8 cellular contexts compared by ENCODE assay signal in the genomic region with DNA sequence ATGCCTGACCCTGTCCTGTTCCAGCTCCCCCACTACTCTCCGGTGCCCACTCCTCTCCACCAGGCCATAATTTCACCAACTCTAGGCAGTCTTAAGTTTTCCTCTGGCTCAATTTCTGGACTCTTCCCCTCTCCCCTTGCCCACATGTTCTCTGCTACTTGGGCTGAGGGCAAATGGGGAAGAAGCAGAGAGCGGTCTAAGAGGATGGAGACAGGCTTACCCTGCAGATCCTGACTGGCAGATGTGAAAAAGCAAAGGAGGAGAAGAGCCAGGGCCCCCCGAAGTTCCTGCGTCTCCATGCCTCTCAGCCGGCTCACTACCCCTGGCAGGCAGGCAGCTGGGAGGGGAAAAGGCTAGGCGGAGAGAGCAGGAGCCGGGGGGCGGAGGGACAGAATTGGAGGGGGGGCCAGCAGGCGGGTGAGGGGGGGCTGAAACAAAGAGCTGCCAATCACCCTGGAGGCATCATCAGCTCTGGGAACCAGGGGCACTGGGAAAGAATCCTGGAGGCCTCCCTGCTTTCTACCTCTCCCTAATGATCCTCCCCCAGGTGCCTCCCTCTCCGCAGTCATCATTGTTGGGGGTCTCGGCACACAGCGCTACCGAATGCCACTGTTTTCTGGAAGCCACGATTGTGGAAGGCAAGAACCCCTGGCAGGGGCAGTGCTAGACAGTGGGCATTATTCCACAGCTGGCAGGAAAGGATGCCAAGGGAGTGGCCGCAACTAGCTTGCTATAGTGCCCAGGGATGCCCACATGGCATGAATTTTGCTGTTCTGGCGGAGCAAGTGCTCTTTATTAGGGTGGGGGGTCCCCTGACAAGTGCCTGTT. TPM values are rescaled to one million over a fixed set of nuclear protein-coding genes. Genes with fewer than 3 reads are reported as not detected.
A peak's percentile ranks its signal among the peaks of the same experiment; 100 is the strongest.
DNase-seq lines count a peak whose midpoint lies in the region; ATAC-seq, FAIRE-seq and TF ChIP-seq lines count a peak whose summit lies in the region.

A gene (minus strand): TSS at position 320 of the 828 bp plus-strand sequence. CDS start 21 bp downstream, at position 299.

- H3K4me3 ChIP-seq in heart right ventricle = peak within 1 kb of the TSS; percentile 64 to 91 (median 82)
- H3K4me3 ChIP-seq in trophoblast cell (ENCODE audit: low read depth, low read length) = peak within 1 kb of the TSS; percentile 90

- H3K4me1 ChIP-seq in heart right ventricle (peaks cover 9 to 43% (median 31%) of the 10 kb centered on the region in 9 donors), trophoblast cell (ENCODE audit: control insufficient read depth in 1 of 2, insufficient read depth in 2 of 2, low read length in 2 of 2) (peaks cover 12 to 14% of the 10 kb centered on the region in 2 experiments)

- H3K36me3 ChIP-seq in heart right ventricle = peaks cover 0 to 23% (median 0%) of the 10 kb centered on the region in 9 donors
- H3K36me3 ChIP-seq in trophoblast cell (ENCODE audit: control insufficient read depth in 1 of 2, insufficient read depth in 2 of 2, low read length in 2 of 2) = peaks cover 14% of the 10 kb centered on the region in 2 experiments

- H3K18ac ChIP-seq in trophoblast cell (ENCODE audit: low read length) = peak within 1 kb of the TSS; percentile 98

- peak within 1 kb of the TSS; percentile 93 for H3K4me3 Mint-ChIP-seq in activated naive CD8-positive, alpha-beta T cell treated with anti-CD3 and anti-CD28 coated beads, Interleukin-2, amount 50 U/mL, for 24 hours

- no peak for FAIRE-seq in GM12892 (lab: Jason Lieb, UNC)

- TF ChIP-seq CTCF in heart right ventricle (IDR thresholded peaks at IDR 0.05) = no peak

- H2BK12ac ChIP-seq in trophoblast cell (ENCODE audit: low read length) = peak within 1 kb of the TSS; percentile 89

- peak within 1 kb of the TSS; percentile 95 for H4K8ac ChIP-seq in trophoblast cell (ENCODE audit: low read depth, low read length)

- H3K23ac ChIP-seq in trophoblast cell (ENCODE audit: low read length) = no peak within 1 kb of the TSS

- peaks cover 18% of the 10 kb centered on the region for H3K79me1 ChIP-seq in trophoblast cell (ENCODE audit: low read length)

- H3K27ac Mint-ChIP-seq in activated naive CD8-positive, alpha-beta T cell treated with anti-CD3 and anti-CD28 coated beads, Interleukin-2, amount 50 U/mL, for 24 hours = peak within 1 kb of the TSS; percentile 94

- peak within 1 kb of the TSS; percentile 98 for H2BK5ac ChIP-seq in trophoblast cell (ENCODE audit: low read depth, low read length, poor library complexity)

- H3K9me3 Mint-ChIP-seq in activated naive CD8-positive, alpha-beta T cell treated with anti-CD3 and anti-CD28 coated beads, Interleukin-2, amount 50 U/mL, for 24 hours = no peaks in the 10 kb centered on the region

- DNase-seq in DMS79 (lab: John Stamatoyannopoulos, UW) (peak; percentile 19), NCI-H1417 (lab: John Stamatoyannopoulos, UW) (peak in 2 of 3 experiments; percentile 76 to 89), heart right ventricle (peak; percentile 52 to 65), trophoblast cell (no peak), GM12892 (ENCODE audit: insufficient read length) (no peak), iPS-NIHi11 (ENCODE audit: low spot score) (no peak)
- no peak for DNase-seq in activated naive CD8-positive, alpha-beta T cell treated with anti-CD3 and anti-CD28 coated beads, Interleukin-2, amount 50 U/mL, for 24 hours

- peak within 1 kb of the TSS; percentile 97 for H3K14ac ChIP-seq in trophoblast cell (ENCODE audit: low read length)

- peak within 1 kb of the TSS; percentile 96 for H4K12ac ChIP-seq in trophoblast cell (ENCODE audit: low read depth, low read length)

- WGBS in heart right ventricle, 2 donors = 25 to 28% methylated on average over 16 of the region's 16 CpGs
- no CpG with 5 or more reads among the region's 16 CpGs for WGBS in trophoblast cell (ENCODE audit: extremely low coverage, insufficient coverage, insufficient read length)

- intact Hi-C loops in heart right ventricle (cut with DNase I) = loop anchor here in 6 of 10 donors (1.0 to 10.0 kb wide), 8 partner anchors 19 to 387 kb away; a partner anchor contains a TSS

- peak within 1 kb of the TSS; percentile 94 for H2AFZ ChIP-seq in trophoblast cell (ENCODE audit: insufficient read depth, low read length, poor library complexity)

- H3K27ac ChIP-seq in heart right ventricle (peak within 1 kb of the TSS; percentile 98 to 100 (median 100)), trophoblast cell (ENCODE audit: low read depth, low read length) (peak within 1 kb of the TSS; percentile 77)

- H3K9ac ChIP-seq in trophoblast cell (ENCODE audit: low read length) = peak within 1 kb of the TSS; percentile 85

- H3K79me2 ChIP-seq in trophoblast cell (ENCODE audit: control insufficient read depth, insufficient read depth, low read length, poor library complexity) = peaks cover 12% of the 10 kb centered on the region

- peak within 1 kb of the TSS; percentile 99 for H4K91ac ChIP-seq in trophoblast cell (ENCODE audit: low read depth, low read length)

- peaks cover 29% of the 10 kb centered on the region for H3K4me1 Mint-ChIP-seq in activated naive CD8-positive, alpha-beta T cell treated with anti-CD3 and anti-CD28 coated beads, Interleukin-2, amount 50 U/mL, for 24 hours

- H3K9me3 ChIP-seq in heart right ventricle (no peaks in the 10 kb centered on the region), trophoblast cell (ENCODE audit: insufficient read depth, low read depth, low read length) (no peaks in the 10 kb centered on the region)

- peak within 1 kb of the TSS; percentile 99 for H3K4me2 ChIP-seq in trophoblast cell (ENCODE audit: low read length)

- H3K27me3 ChIP-seq in heart right ventricle = no peaks in the 10 kb centered on the region
- no peaks in the 10 kb centered on the region for H3K27me3 ChIP-seq in trophoblast cell (ENCODE audit: insufficient read depth, low read length)

- H2BK120ac ChIP-seq in trophoblast cell (ENCODE audit: insufficient read depth, low read length, poor library complexity) = peak within 1 kb of the TSS; percentile 97

- H3K36me3 Mint-ChIP-seq in activated naive CD8-positive, alpha-beta T cell treated with anti-CD3 and anti-CD28 coated beads, Interleukin-2, amount 50 U/mL, for 24 hours (ENCODE audit: low read depth) = peaks cover 11% of the 10 kb centered on the region

- no peak for ATAC-seq in activated naive CD8-positive, alpha-beta T cell treated with anti-CD3 and anti-CD28 coated beads, Interleukin-2, amount 50 U/mL, for 24 hours
- ATAC-seq in heart right ventricle = peak; percentile 1 to 47 (median 22)
- no peak for ATAC-seq in HG03097 (IDR thresholded peaks at IDR 0.05; ENCODE audit: low FRiP score, unreplicated experiment)

- H3K4ac ChIP-seq in trophoblast cell (ENCODE audit: low read depth, low read length) = peak within 1 kb of the TSS; percentile 98

- no peak for TF ChIP-seq POLR2A in GM12892 (IDR thresholded peaks at IDR 0.05; ENCODE audit: low read depth, low read length)

- peak within 1 kb of the TSS; percentile 90 for H2AK5ac ChIP-seq in trophoblast cell (ENCODE audit: low read length)

- H3K27me3 Mint-ChIP-seq in activated naive CD8-positive, alpha-beta T cell treated with anti-CD3 and anti-CD28 coated beads, Interleukin-2, amount 50 U/mL, for 24 hours = no peaks in the 10 kb centered on the region

RNA-seq across cellular contexts. Expression of the gene that starts here (rescaled TPM):
- total RNA-seq in heart right ventricle = 1 to 10 TPM; 3.8 to 8.8 (median 6.4) TPM
- 10 to 100 TPM in 1 of 2 donors, 1 to 10 TPM in 1; 4.9 to 23.5 TPM for polyA plus RNA-seq in heart right ventricle
- 59.1 and 60.6 TPM in 2 replicates for polyA plus RNA-seq in trophoblast cell (2013)
- 7.3 TPM for polyA plus RNA-seq in GM12892 (2012; ENCODE audit: missing spikeins)

Comparison
In these comparisons a context has a peak if more than half of its experiments do, and no peak if none do; other contexts are left out.
1. DNase-seq: peak in DMS79 (single experiment), NCI-H1417 (2 of 3) and heart right ventricle (2 of 2); none in activated naive CD8-positive, alpha-beta T cell treated with anti-CD3 and anti-CD28 coated beads, Interleukin-2, amount 50 U/mL, for 24 hours (single experiment), trophoblast cell (0 of 2), GM12892 (single experiment) and iPS-NIHi11 (single experiment).
2. ATAC-seq: peak in heart right ventricle (8 of 8); none in activated naive CD8-positive, alpha-beta T cell treated with anti-CD3 and anti-CD28 coated beads, Interleukin-2, amount 50 U/mL, for 24 hours (single experiment) and HG03097 (single experiment).